10 cellular contexts compared by ENCODE assay signal in the genomic region with DNA sequence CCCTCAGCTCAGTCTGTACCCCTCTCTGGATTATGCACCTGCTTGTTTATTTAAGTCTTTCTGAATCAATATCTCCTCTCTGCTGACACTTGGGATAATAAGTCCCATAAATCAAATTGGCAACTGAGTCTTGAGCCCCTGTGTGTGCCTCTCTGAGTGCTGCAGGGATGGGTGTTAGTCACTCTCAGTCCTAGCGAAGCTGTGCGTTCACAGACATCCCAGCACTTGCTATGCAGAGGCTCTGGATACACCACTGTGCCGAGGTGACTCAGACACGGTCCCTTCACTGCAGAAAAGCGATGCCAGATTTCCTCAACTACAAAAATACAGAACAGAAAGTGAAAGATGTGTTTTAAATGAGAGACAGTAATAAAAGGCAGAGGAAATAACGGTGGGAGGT. TPM values are rescaled to one million over a fixed set of nuclear protein-coding genes. Genes with fewer than 3 reads are reported as not detected.
A peak's percentile ranks its signal among the peaks of the same experiment; 100 is the strongest.
DNase-seq lines count a peak whose midpoint lies in the region; ATAC-seq and TF ChIP-seq lines count a peak whose summit lies in the region.
"Had no signal": no experiment of that assay in that cellular context is flagged by ENCODE, and none has a peak within 500 bp of the region (broad histone marks: within the 10 kb centered on the region; RNA-seq: fewer than 3 reads in every experiment).

No MANE protein-coding gene starts in this region.

- ATAC-seq in HG03196 (IDR thresholded peaks at IDR 0.05; ENCODE audit: unreplicated experiment) (peak; percentile 59), GM18909 (IDR thresholded peaks at IDR 0.05; ENCODE audit: poor library complexity, unreplicated experiment) (no peak)
- peak; percentile 89 for ATAC-seq in activated CD8-positive, alpha-beta T cell treated with anti-CD3 and anti-CD28 coated beads for 36 hours
- peak; percentile 54 to 60 for ATAC-seq in naive thymus-derived CD8-positive, alpha-beta T cell

- H3K27me3 Mint-ChIP-seq in activated CD8-positive, alpha-beta T cell treated with anti-CD3 and anti-CD28 coated beads for 36 hours = no peaks in the 10 kb centered on the region
- peaks cover 0 to 4% (median 1%) of the 10 kb centered on the region in 5 donors for H3K27me3 Mint-ChIP-seq in naive thymus-derived CD8-positive, alpha-beta T cell

- no peaks in the 10 kb centered on the region for H3K36me3 Mint-ChIP-seq in activated CD8-positive, alpha-beta T cell treated with anti-CD3 and anti-CD28 coated beads for 36 hours (ENCODE audit: low read depth)
- H3K36me3 Mint-ChIP-seq in naive thymus-derived CD8-positive, alpha-beta T cell = no peaks in the 10 kb centered on the region

- no peak overlapping the region for H3K27ac Mint-ChIP-seq in activated CD8-positive, alpha-beta T cell treated with anti-CD3 and anti-CD28 coated beads for 36 hours
- peak overlapping the region; percentile 16 to 86 (median 66) for H3K27ac Mint-ChIP-seq in naive thymus-derived CD8-positive, alpha-beta T cell

- peak overlapping the region in 10 of 11 experiments; percentile 32 to 81 (median 74); a peak in 19 of 22 replicates for H3K27ac ChIP-seq in BLaER1 treated with 17β-estradiol and CSF1 and Interleukin-3, amounts not matched to agents 10 nM and 100 nM
- H3K27ac ChIP-seq: VCaP had no signal

- H3K4me2 ChIP-seq in BLaER1 treated with 17β-estradiol and CSF1 and Interleukin-3, amounts not matched to agents 10 nM and 100 nM = peak overlapping the region; percentile 60 to 90 (median 66)

- H3K4me3 ChIP-seq in BLaER1 treated with 17β-estradiol and CSF1 and Interleukin-3, amounts not matched to agents 10 nM and 100 nM = peak overlapping the region in 3 of 10 experiments; percentile 16 to 44 (median 38); a peak in 4 of 20 replicates

- no peak overlapping the region for H3K4me3 Mint-ChIP-seq in activated CD8-positive, alpha-beta T cell treated with anti-CD3 and anti-CD28 coated beads for 36 hours
- H3K4me3 Mint-ChIP-seq in naive thymus-derived CD8-positive, alpha-beta T cell = peak overlapping the region; percentile 35 to 78 (median 64)

- no peak for TF ChIP-seq CTCF in activated CD8-positive, alpha-beta T cell treated with anti-CD3 and anti-CD28 coated beads for 36 hours (IDR thresholded peaks at IDR 0.05)

- POLR2A ChIA-PET in activated CD8-positive, alpha-beta T cell treated with anti-CD3 and anti-CD28 coated beads for 36 hours (lab: Charles Lee) = interaction anchor here (0.6 kb wide), 1 partner anchor 35 kb away, joined by 3 read pairs; no protein-coding TSS in a partner anchor
- POLR2A ChIA-PET in naive thymus-derived CD8-positive, alpha-beta T cell (lab: Charles Lee) = no interaction called here

- H3K9me3 ChIP-seq in BLaER1 treated with 17β-estradiol and CSF1 and Interleukin-3, amounts not matched to agents 10 nM and 100 nM (replicated peaks in 1 of 11) = no peaks in the 10 kb centered on the region

- peaks cover 12% of the 10 kb centered on the region for H3K4me1 Mint-ChIP-seq in activated CD8-positive, alpha-beta T cell treated with anti-CD3 and anti-CD28 coated beads for 36 hours (ENCODE audit: low read depth)
- peaks cover 10 to 38% (median 27%) of the 10 kb centered on the region in 4 donors for H3K4me1 Mint-ChIP-seq in naive thymus-derived CD8-positive, alpha-beta T cell

- peaks cover 0 to 1% (median 0%) of the 10 kb centered on the region in 11 experiments; a peak in 1 of 22 replicates for H4K20me1 ChIP-seq in BLaER1 treated with 17β-estradiol and CSF1 and Interleukin-3, amounts not matched to agents 10 nM and 100 nM

- H3K9me3 Mint-ChIP-seq in activated CD8-positive, alpha-beta T cell treated with anti-CD3 and anti-CD28 coated beads for 36 hours = no peaks in the 10 kb centered on the region
- H3K9me3 Mint-ChIP-seq in naive thymus-derived CD8-positive, alpha-beta T cell = no peaks in the 10 kb centered on the region

- H3K36me3 ChIP-seq in BLaER1 treated with 17β-estradiol and CSF1 and Interleukin-3, amounts not matched to agents 10 nM and 100 nM = no peaks in the 10 kb centered on the region

- peaks cover 49 to 70% (median 62%) of the 10 kb centered on the region in 10 experiments for H3K4me1 ChIP-seq in BLaER1 treated with 17β-estradiol and CSF1 and Interleukin-3, amounts not matched to agents 10 nM and 100 nM

- peak; percentile 47 for DNase-seq in activated CD8-positive, alpha-beta T cell treated with anti-CD3 and anti-CD28 coated beads for 36 hours
- DNase-seq in naive thymus-derived CD8-positive, alpha-beta T cell = peak in 4 of 10 donors; percentile 9 to 27 (median 25)
- DNase-seq in GM03348 (ENCODE audit: low spot score) (no peak), hepatic stellate cell (ENCODE audit: low spot score) (no peak), AG08396 (ENCODE audit: low spot score) (no peak)
- DNase-seq: COR-L47 had no signal

- CTCF ChIA-PET in activated CD8-positive, alpha-beta T cell treated with anti-CD3 and anti-CD28 coated beads for 36 hours (lab: Charles Lee) = interaction anchor here (2.9 kb wide), 1 partner anchor 167 kb away, joined by 9 read pairs; no protein-coding TSS in a partner anchor

- H3K27me3 ChIP-seq in BLaER1 treated with 17β-estradiol and CSF1 and Interleukin-3, amounts not matched to agents 10 nM and 100 nM = no peaks in the 10 kb centered on the region

- intact Hi-C loops in activated CD8-positive, alpha-beta T cell treated with anti-CD3 and anti-CD28 coated beads for 36 hours (cut with micrococcal nuclease) = no loop called here

- H3K9ac ChIP-seq in BLaER1 treated with 17β-estradiol and CSF1 and Interleukin-3, amounts not matched to agents 10 nM and 100 nM = peak overlapping the region in 9 of 11 experiments; percentile 36 to 71 (median 56); a peak in 16 of 22 replicates

RNA-seq across cellular contexts. Expression of a gene that starts 4.1 kb away (rescaled TPM):
- not detected for total RNA-seq in activated CD8-positive, alpha-beta T cell treated with anti-CD3 and anti-CD28 coated beads for 36 hours
- total RNA-seq in naive thymus-derived CD8-positive, alpha-beta T cell = not detected
- polyA plus RNA-seq in naive thymus-derived CD8-positive, alpha-beta T cell = under 1 TPM in 1 of 3 donors, not detected in 2; 0.06 TPM
